In genomic region chr13:30529085-30529815, GRCh38 we compare ENCODE assay signal across 14 cellular contexts.
DNase-seq lines count a peak whose midpoint lies in the region; ATAC-seq lines count a peak whose summit lies in the region.
"Had no signal": no experiment of that assay in that cellular context is flagged by ENCODE, and none has a peak within 500 bp of the region (broad histone marks: within the 10 kb centered on the region; RNA-seq: fewer than 3 reads in every experiment).

No MANE protein-coding gene starts in this region.

- H3K4me1 Mint-ChIP-seq in stimulated activated naive CD8-positive, alpha-beta T cell treated with anti-CD3 and anti-CD28 coated beads, Interleukin-15, amount 100 ng/mL, for 72 hours = peaks cover 8% of the 10 kb centered on the region
- H3K4me1 Mint-ChIP-seq in stimulated activated naive B cell treated with anti-CD40 and anti-IgM and Interleukin-4, amounts not matched to agents 10 μg/mL and 1 μg/mL and 100 μg/mL, for 72 hours = peaks cover 0 to 7% of the 10 kb centered on the region in 2 donors

- no peak for DNase-seq in stimulated activated naive CD8-positive, alpha-beta T cell treated with anti-CD3 and anti-CD28 coated beads, Interleukin-15, amount 100 ng/mL, for 72 hours
- DNase-seq in stimulated activated naive CD8-positive, alpha-beta T cell treated with anti-CD3 and anti-CD28 coated beads, Interleukin-15, Interleukin-2, amounts not matched to agents 100 U/mL and 50 U/mL, for 24 hours = no peak
- DNase-seq in stimulated activated naive B cell treated with anti-CD40 and anti-IgM and Interleukin-4, amounts not matched to agents 10 μg/mL and 1 μg/mL and 100 μg/mL, for 72 hours = peak; percentile 13
- no peak for DNase-seq in stimulated activated CD4-positive, alpha-beta T cell treated with anti-CD3 and anti-CD28 coated beads, Interleukin-1b, Interleukin-23, amount 100 ng/mL, for 48 hours
- no peak for DNase-seq in T-helper 1 cell
- DNase-seq: ACHN; activated T-cell treated with anti-CD3 and anti-CD28 coated beads, Interleukin-2, amount 50 U/mL, for 1 hour; DMS153; NCI-H226; upper lobe of right lung had no signal

- no peak overlapping the region for H3K4me3 Mint-ChIP-seq in stimulated activated naive CD8-positive, alpha-beta T cell treated with anti-CD3 and anti-CD28 coated beads, Interleukin-15, amount 100 ng/mL, for 72 hours
- no peak overlapping the region for H3K4me3 Mint-ChIP-seq in stimulated activated naive B cell treated with anti-CD40 and anti-IgM and Interleukin-4, amounts not matched to agents 10 μg/mL and 1 μg/mL and 100 μg/mL, for 72 hours
- H3K4me3 Mint-ChIP-seq: nephron had no signal

- ATAC-seq in stimulated activated naive CD8-positive, alpha-beta T cell treated with anti-CD3 and anti-CD28 coated beads, Interleukin-15, amount 100 ng/mL, for 72 hours = peak; percentile 62
- ATAC-seq in stimulated activated naive CD8-positive, alpha-beta T cell treated with anti-CD3 and anti-CD28 coated beads, Interleukin-15, Interleukin-2, amounts not matched to agents 100 U/mL and 50 U/mL, for 24 hours = no peak
- ATAC-seq in HG02759 (IDR thresholded peaks at IDR 0.05; ENCODE audit: unreplicated experiment) (peak; percentile 91), HG03575 (IDR thresholded peaks at IDR 0.05; ENCODE audit: extremely low read depth, insufficient number of reproducible peaks, low FRiP score, unreplicated experiment) (peak; percentile 90), GM19455 (IDR thresholded peaks at IDR 0.05; ENCODE audit: unreplicated experiment) (no peak)
- peak; percentile 98 to 99 for ATAC-seq in stimulated activated naive B cell treated with anti-CD40 and anti-IgM and Interleukin-4, amounts not matched to agents 10 μg/mL and 1 μg/mL and 100 μg/mL, for 72 hours (replicated peaks)
- ATAC-seq: upper lobe of right lung had no signal

- H3K27ac Mint-ChIP-seq in stimulated activated naive CD8-positive, alpha-beta T cell treated with anti-CD3 and anti-CD28 coated beads, Interleukin-15, amount 100 ng/mL, for 72 hours = no peak overlapping the region
- no peak overlapping the region for H3K27ac Mint-ChIP-seq in stimulated activated naive B cell treated with anti-CD40 and anti-IgM and Interleukin-4, amounts not matched to agents 10 μg/mL and 1 μg/mL and 100 μg/mL, for 72 hours
- H3K27ac Mint-ChIP-seq: nephron had no signal

- no peaks in the 10 kb centered on the region for H3K36me3 Mint-ChIP-seq in stimulated activated naive B cell treated with anti-CD40 and anti-IgM and Interleukin-4, amounts not matched to agents 10 μg/mL and 1 μg/mL and 100 μg/mL, for 72 hours

- H3K9me3 Mint-ChIP-seq in stimulated activated naive CD8-positive, alpha-beta T cell treated with anti-CD3 and anti-CD28 coated beads, Interleukin-15, amount 100 ng/mL, for 72 hours = no peaks in the 10 kb centered on the region
- no peaks in the 10 kb centered on the region for H3K9me3 Mint-ChIP-seq in stimulated activated naive B cell treated with anti-CD40 and anti-IgM and Interleukin-4, amounts not matched to agents 10 μg/mL and 1 μg/mL and 100 μg/mL, for 72 hours
- H3K9me3 Mint-ChIP-seq: nephron had no signal

- no peaks in the 10 kb centered on the region for H3K27me3 Mint-ChIP-seq in stimulated activated naive CD8-positive, alpha-beta T cell treated with anti-CD3 and anti-CD28 coated beads, Interleukin-15, amount 100 ng/mL, for 72 hours
- no peaks in the 10 kb centered on the region for H3K27me3 Mint-ChIP-seq in stimulated activated naive B cell treated with anti-CD40 and anti-IgM and Interleukin-4, amounts not matched to agents 10 μg/mL and 1 μg/mL and 100 μg/mL, for 72 hours

Comparison
In these comparisons a context has a peak if more than half of its experiments do, and no peak if none do; other contexts are left out.
1. ATAC-seq: peak in stimulated activated naive CD8-positive, alpha-beta T cell treated with anti-CD3 and anti-CD28 coated beads, Interleukin-15, amount 100 ng/mL, for 72 hours (single experiment), HG02759 (single experiment), HG03575 (single experiment) and stimulated activated naive B cell treated with anti-CD40 and anti-IgM and Interleukin-4, amounts not matched to agents 10 μg/mL and 1 μg/mL and 100 μg/mL, for 72 hours (2 of 2); none in stimulated activated naive CD8-positive, alpha-beta T cell treated with anti-CD3 and anti-CD28 coated beads, Interleukin-15, Interleukin-2, amounts not matched to agents 100 U/mL and 50 U/mL, for 24 hours (single experiment) and GM19455 (single experiment).